In the genomic region with DNA sequence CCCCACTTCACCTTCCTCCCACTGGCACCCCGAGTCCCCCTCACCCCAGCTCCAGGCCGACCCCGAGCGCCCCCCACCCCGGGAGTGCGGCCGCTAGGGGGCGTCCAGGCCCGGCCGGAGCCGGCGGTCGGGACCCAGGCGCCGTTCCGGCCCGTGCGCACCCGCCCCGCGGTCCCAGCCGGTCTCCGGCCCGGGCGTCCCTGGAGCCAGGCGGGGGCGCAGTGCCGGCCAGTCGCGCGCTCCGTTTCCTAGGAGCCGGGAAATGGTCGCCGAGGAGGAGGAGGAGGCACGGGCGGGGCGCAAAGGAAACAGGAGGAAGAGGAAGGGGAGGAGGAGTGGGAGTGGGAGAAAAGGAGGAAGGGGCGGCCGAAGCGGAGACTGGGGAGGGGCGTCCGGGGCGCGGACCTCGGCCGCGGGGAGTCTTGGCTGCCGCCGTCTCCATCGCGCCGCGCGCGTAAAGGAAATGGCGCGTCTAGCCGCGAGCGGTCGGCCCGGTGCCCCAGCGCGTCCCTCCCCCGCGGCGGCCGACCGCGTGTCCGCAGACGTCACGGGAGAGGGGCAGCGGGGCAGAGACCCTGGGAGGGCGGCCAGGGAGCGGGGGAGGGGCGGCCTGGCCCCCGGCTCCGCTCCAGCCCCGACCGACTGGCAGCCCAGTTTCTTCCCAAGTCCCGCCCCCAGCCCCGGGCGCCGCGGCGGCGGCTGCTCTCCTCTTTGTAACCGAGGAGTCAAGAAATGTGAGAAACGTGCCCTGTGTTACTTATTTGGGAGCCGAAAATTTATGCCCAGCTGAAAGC, we compare ENCODE assay signal across 1 cellular context.
TF ChIP-seq lines count a peak whose summit lies in the region.

No MANE protein-coding gene starts in this region.

TF ChIP-seq in K562, 482 proteins besides CTCF, POLR2A, EP300 and RAD21 (continued from another document and continues in another):
- TF ChIP-seq, protein P1, sequence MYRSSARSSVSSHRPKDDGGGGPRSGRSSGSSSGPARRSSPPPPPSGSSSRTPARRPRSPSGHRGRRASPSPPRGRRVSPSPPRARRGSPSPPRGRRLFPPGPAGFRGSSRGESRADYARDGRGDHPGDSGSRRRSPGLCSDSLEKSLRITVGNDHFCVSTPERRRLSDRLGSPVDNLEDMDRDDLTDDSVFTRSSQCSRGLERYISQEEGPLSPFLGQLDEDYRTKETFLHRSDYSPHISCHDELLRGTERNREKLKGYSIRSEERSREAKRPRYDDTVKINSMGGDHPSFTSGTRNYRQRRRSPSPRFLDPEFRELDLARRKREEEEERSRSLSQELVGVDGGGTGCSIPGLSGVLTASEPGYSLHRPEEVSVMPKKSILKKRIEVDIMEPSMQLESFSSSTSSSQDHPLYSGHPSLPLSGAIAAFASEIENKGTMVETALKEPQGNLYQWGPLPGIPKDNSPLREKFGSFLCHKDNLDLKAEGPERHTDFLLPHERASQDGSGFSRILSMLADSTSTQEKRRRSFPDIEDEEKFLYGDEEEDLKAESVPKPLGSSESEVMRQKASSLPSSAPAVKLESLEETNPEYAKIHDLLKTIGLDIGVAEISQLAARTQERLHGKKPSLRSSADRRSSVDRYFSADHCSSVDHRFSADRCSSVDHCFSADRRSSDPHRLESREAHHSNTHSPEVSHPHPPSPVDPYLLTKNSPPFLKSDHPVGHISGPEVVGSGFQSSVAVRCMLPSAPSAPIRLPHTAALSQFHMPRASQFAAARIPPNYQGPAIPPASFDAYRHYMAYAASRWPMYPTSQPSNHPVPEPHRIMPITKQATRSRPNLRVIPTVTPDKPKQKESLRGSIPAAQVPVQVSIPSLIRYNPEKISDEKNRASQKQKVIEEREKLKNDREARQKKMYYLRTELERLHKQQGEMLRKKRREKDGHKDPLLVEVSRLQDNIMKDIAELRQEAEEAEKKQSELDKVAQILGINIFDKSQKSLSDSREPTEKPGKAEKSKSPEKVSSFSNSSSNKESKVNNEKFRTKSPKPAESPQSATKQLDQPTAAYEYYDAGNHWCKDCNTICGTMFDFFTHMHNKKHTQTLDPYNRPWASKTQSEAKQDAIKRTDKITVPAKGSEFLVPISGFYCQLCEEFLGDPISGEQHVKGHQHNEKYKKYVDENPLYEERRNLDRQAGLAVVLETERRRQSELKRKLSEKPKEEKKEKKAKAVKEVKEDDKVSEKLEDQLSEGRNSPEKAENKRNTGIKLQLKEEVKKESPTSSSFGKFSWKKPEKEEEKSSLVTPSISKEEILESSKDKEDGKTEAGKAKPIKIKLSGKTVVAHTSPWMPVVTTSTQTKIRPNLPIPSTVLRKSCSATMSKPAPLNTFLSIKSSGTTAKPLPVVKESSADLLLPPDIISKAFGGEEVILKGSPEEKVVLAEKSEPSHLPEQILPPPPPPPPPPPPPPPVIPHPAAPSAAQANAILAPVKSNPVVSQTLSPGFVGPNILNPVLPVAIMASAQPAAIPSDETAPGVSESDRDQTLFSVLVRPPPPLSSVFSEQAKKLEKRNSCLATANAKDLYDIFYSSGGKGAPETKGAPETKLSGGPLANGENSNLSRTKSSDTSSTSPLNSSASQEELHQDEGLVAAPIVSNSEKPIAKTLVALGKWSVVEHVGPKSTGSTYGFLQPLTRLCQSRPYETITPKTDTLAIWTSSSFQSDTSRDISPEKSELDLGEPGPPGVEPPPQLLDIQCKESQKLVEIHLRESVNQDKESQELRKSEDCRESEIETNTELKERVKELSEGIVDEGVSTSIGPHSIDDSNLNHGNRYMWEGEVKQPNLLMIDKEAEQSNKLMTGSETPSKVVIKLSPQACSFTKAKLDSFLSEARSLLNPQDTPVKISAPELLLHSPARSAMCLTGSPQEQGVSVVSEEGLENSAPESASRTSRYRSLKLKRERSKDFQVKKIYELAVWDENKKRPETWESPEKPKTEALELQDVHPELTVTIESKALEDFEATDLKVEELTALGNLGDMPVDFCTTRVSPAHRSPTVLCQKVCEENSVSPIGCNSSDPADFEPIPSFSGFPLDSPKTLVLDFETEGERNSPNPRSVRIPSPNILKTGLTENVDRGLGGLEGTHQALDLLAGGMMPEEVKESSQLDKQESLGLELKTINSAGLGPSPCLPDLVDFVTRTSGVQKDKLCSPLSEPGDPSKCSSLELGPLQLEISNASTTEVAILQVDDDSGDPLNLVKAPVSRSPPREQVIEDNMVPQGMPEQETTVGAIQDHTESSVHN (IDR thresholded peaks at IDR 0.05; ENCODE audit: borderline replicate concordance in 1 of 2, low read depth in 1 of 2), result no peak
- TF ChIP-seq NONO (IDR thresholded peaks at IDR 0.05; ENCODE audit: low read depth in 2 of 2, low read length in 1 of 2), result peak; percentile 51; a peak in 1 of 4 replicates
- peak; percentile 32; the same call in 1 of the 2 replicates for TF ChIP-seq ZBTB1 (CRISPR knock-in tag; IDR thresholded peaks at IDR 0.05; ENCODE audit: borderline replicate concordance, low read depth)
- peak in 1 of 2 experiments; percentile 37; a peak in 1 of 4 replicates for TF ChIP-seq RCOR1 (IDR thresholded peaks at IDR 0.05; ENCODE audit: borderline replicate concordance in 1 of 2, low read depth in 2 of 2, low read length in 2 of 2)
- TF ChIP-seq GABPB1 (CRISPR knock-in tag; IDR thresholded peaks at IDR 0.05), result peak; percentile 17; the same call in 1 of the 2 replicates
- no peak for TF ChIP-seq MAFG (tag; conservative IDR thresholded peaks at IDR 0.05)
- TF ChIP-seq, protein P2, sequence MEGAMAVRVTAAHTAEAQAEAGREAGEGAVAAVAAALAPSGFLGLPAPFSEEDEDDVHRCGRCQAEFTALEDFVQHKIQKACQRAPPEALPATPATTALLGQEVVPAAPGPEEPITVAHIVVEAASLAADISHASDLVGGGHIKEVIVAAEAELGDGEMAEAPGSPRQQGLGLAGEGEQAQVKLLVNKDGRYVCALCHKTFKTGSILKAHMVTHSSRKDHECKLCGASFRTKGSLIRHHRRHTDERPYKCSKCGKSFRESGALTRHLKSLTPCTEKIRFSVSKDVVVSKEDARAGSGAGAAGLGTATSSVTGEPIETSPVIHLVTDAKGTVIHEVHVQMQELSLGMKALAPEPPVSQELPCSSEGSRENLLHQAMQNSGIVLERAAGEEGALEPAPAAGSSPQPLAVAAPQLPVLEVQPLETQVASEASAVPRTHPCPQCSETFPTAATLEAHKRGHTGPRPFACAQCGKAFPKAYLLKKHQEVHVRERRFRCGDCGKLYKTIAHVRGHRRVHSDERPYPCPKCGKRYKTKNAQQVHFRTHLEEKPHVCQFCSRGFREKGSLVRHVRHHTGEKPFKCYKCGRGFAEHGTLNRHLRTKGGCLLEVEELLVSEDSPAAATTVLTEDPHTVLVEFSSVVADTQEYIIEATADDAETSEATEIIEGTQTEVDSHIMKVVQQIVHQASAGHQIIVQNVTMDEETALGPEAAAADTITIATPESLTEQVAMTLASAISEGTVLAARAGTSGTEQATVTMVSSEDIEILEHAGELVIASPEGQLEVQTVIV (CRISPR knock-in tag; IDR thresholded peaks at IDR 0.05; ENCODE audit: borderline replicate concordance), result no peak
- TF ChIP-seq, protein P3, sequence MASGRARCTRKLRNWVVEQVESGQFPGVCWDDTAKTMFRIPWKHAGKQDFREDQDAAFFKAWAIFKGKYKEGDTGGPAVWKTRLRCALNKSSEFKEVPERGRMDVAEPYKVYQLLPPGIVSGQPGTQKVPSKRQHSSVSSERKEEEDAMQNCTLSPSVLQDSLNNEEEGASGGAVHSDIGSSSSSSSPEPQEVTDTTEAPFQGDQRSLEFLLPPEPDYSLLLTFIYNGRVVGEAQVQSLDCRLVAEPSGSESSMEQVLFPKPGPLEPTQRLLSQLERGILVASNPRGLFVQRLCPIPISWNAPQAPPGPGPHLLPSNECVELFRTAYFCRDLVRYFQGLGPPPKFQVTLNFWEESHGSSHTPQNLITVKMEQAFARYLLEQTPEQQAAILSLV (tag; IDR thresholded peaks at IDR 0.05), result no peak
- TF ChIP-seq TBP (optimal IDR thresholded peaks at IDR 0.05; ENCODE audit: low read depth, low read length), result peak; percentile 10
- TF ChIP-seq, protein P4, sequence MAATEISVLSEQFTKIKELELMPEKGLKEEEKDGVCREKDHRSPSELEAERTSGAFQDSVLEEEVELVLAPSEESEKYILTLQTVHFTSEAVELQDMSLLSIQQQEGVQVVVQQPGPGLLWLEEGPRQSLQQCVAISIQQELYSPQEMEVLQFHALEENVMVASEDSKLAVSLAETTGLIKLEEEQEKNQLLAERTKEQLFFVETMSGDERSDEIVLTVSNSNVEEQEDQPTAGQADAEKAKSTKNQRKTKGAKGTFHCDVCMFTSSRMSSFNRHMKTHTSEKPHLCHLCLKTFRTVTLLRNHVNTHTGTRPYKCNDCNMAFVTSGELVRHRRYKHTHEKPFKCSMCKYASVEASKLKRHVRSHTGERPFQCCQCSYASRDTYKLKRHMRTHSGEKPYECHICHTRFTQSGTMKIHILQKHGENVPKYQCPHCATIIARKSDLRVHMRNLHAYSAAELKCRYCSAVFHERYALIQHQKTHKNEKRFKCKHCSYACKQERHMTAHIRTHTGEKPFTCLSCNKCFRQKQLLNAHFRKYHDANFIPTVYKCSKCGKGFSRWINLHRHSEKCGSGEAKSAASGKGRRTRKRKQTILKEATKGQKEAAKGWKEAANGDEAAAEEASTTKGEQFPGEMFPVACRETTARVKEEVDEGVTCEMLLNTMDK (IDR thresholded peaks at IDR 0.05; ENCODE audit: borderline replicate concordance, insufficient read depth, low read depth, low read length, poor library complexity, severe bottlenecking), result peak; percentile 91
- no peak for TF ChIP-seq KLF6 (CRISPR knock-in tag; IDR thresholded peaks at IDR 0.05; ENCODE audit: borderline replicate concordance)
- TF ChIP-seq ATF7 (IDR thresholded peaks at IDR 0.05), result peak; percentile 38; the same call in 1 of the 2 replicates
- 0 out of 2 replicates have a peak, but pooled peaks have one; percentile 63 for TF ChIP-seq KAT7 (CRISPR knock-in tag; IDR thresholded peaks at IDR 0.05; ENCODE audit: borderline replicate concordance)
- TF ChIP-seq, protein P5, sequence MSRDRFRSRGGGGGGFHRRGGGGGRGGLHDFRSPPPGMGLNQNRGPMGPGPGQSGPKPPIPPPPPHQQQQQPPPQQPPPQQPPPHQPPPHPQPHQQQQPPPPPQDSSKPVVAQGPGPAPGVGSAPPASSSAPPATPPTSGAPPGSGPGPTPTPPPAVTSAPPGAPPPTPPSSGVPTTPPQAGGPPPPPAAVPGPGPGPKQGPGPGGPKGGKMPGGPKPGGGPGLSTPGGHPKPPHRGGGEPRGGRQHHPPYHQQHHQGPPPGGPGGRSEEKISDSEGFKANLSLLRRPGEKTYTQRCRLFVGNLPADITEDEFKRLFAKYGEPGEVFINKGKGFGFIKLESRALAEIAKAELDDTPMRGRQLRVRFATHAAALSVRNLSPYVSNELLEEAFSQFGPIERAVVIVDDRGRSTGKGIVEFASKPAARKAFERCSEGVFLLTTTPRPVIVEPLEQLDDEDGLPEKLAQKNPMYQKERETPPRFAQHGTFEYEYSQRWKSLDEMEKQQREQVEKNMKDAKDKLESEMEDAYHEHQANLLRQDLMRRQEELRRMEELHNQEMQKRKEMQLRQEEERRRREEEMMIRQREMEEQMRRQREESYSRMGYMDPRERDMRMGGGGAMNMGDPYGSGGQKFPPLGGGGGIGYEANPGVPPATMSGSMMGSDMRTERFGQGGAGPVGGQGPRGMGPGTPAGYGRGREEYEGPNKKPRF (IDR thresholded peaks at IDR 0.05; ENCODE audit: low read depth, low read length), result no peak
- TF ChIP-seq, protein P6, sequence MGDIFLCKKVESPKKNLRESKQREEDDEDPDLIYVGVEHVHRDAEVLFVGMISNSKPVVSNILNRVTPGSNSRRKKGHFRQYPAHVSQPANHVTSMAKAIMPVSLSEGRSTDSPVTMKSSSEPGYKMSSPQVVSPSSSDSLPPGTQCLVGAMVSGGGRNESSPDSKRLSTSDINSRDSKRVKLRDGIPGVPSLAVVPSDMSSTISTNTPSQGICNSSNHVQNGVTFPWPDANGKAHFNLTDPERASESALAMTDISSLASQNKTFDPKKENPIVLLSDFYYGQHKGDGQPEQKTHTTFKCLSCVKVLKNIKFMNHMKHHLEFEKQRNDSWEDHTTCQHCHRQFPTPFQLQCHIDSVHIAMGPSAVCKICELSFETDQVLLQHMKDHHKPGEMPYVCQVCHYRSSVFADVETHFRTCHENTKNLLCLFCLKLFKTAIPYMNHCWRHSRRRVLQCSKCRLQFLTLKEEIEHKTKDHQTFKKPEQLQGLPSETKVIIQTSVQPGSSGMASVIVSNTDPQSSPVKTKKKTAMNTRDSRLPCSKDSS (IDR thresholded peaks at IDR 0.05; ENCODE audit: low read depth, partially characterized antibody), result no peak
- peak; percentile 85 for TF ChIP-seq SMAD4 (CRISPR knock-in tag; conservative IDR thresholded peaks at IDR 0.05)
- TF ChIP-seq, protein P7, sequence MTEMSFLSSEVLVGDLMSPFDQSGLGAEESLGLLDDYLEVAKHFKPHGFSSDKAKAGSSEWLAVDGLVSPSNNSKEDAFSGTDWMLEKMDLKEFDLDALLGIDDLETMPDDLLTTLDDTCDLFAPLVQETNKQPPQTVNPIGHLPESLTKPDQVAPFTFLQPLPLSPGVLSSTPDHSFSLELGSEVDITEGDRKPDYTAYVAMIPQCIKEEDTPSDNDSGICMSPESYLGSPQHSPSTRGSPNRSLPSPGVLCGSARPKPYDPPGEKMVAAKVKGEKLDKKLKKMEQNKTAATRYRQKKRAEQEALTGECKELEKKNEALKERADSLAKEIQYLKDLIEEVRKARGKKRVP (CRISPR knock-in tag; IDR thresholded peaks at IDR 0.05), result 0 out of 2 replicates have a peak, but pooled peaks have one; percentile 40
- peak; percentile 87 for TF ChIP-seq POLR2G (IDR thresholded peaks at IDR 0.05; ENCODE audit: low read depth, low read length)
- TF ChIP-seq HMG20A (CRISPR knock-in tag; conservative IDR thresholded peaks at IDR 0.05), result no peak
- peak; percentile 83 for TF ChIP-seq SUPT5H (IDR thresholded peaks at IDR 0.05)
- TF ChIP-seq BHLHE40 (IDR thresholded peaks at IDR 0.05; ENCODE audit: low read length), result 0 out of 2 replicates have a peak, but pooled peaks have one; percentile 48
- TF ChIP-seq ATF1 (CRISPR knock-in tag; IDR thresholded peaks at IDR 0.05), result no peak
- TF ChIP-seq ATF1 (tag; IDR thresholded peaks at IDR 0.05), result peak; percentile 76
- TF ChIP-seq CREM (IDR thresholded peaks at IDR 0.05; ENCODE audit: low read depth), result no peak; the same call in 1 of the 2 replicates
- no peak for TF ChIP-seq PURB (CRISPR knock-in tag; IDR thresholded peaks at IDR 0.05; ENCODE audit: low read depth)
- peak; percentile 79 for TF ChIP-seq PCBP2 (IDR thresholded peaks at IDR 0.05; ENCODE audit: low read depth, low read length, poor library complexity, severe bottlenecking)
- TF ChIP-seq CCNT2 (IDR thresholded peaks at IDR 0.05; ENCODE audit: borderline replicate concordance, extremely low read depth, insufficient read length, low read depth, low read length), result peak; percentile 67
- TF ChIP-seq, protein P8, sequence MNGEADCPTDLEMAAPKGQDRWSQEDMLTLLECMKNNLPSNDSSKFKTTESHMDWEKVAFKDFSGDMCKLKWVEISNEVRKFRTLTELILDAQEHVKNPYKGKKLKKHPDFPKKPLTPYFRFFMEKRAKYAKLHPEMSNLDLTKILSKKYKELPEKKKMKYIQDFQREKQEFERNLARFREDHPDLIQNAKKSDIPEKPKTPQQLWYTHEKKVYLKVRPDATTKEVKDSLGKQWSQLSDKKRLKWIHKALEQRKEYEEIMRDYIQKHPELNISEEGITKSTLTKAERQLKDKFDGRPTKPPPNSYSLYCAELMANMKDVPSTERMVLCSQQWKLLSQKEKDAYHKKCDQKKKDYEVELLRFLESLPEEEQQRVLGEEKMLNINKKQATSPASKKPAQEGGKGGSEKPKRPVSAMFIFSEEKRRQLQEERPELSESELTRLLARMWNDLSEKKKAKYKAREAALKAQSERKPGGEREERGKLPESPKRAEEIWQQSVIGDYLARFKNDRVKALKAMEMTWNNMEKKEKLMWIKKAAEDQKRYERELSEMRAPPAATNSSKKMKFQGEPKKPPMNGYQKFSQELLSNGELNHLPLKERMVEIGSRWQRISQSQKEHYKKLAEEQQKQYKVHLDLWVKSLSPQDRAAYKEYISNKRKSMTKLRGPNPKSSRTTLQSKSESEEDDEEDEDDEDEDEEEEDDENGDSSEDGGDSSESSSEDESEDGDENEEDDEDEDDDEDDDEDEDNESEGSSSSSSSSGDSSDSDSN (IDR thresholded peaks at IDR 0.05; ENCODE audit: borderline replicate concordance in 1 of 2, low read depth in 2 of 2, low read length in 2 of 2), result peak; percentile 97 to 98
- no peak for TF ChIP-seq TOE1 (IDR thresholded peaks at IDR 0.05; ENCODE audit: borderline replicate concordance)
- TF ChIP-seq TOE1 (CRISPR knock-in tag; IDR thresholded peaks at IDR 0.05; ENCODE audit: borderline replicate concordance, low read depth), result no peak
